ENCODE assay signal across 26 cellular contexts in the genomic region with DNA sequence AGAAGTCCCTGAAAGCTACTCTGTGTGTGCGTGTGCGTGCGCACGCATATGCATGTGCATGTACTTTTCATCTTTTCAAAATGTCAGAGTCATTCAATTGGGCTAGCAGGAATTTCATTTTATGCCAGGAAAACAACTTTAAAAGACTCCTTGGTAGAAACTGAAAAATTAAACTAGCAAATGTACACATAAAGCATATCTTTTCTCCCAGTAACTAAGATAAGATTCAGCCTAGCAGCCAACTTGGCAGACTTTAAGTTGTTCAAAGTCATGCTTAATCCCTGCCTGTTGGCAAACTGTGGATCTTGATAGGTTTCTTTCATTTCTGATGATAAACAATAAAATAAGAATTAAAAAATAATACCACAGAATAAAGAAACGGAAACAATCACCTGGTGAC.
A peak's percentile ranks its signal among the peaks of the same experiment; 100 is the strongest.
DNase-seq lines count a peak whose midpoint lies in the region; ATAC-seq, FAIRE-seq and TF ChIP-seq lines count a peak whose summit lies in the region.
"Had no signal": no experiment of that assay in that cellular context is flagged by ENCODE, and none has a peak within 500 bp of the region (broad histone marks: within the 10 kb centered on the region; RNA-seq: fewer than 3 reads in every experiment).

No MANE protein-coding gene starts in this region.

- TF ChIP-seq CTCF in GM23338 (conservative IDR thresholded peaks at IDR 0.05; ENCODE audit: low read depth in 2 of 2) (no peak), VCaP (conservative IDR thresholded peaks at IDR 0.05) (no peak)

- H3K4me1 Mint-ChIP-seq in GM23338: peaks cover 2% of the 10 kb centered on the region; the same call in 1 of the 3 replicates
- H3K4me1 Mint-ChIP-seq in CD8-positive, alpha-beta memory T cell: no peaks in the 10 kb centered on the region
- H3K4me1 Mint-ChIP-seq: B cell; CD4-positive, CD25-positive, alpha-beta regulatory T cell had no signal

- H3K14ac ChIP-seq in mesenchymal stem cell (ENCODE audit: low read length in 2 of 2): no peak overlapping the region

- H2BK120ac ChIP-seq in mesenchymal stem cell (ENCODE audit: low read depth, low read length): no peak overlapping the region

- peaks cover 3% of the 10 kb centered on the region for H3K9me3 ChIP-seq in mesenchymal stem cell (ENCODE audit: control insufficient read depth, low read length)
- no peaks in the 10 kb centered on the region for H3K9me3 ChIP-seq in CD8-positive, alpha-beta memory T cell (ENCODE audit: low read length)
- H3K9me3 ChIP-seq: BLaER1, HAP-1 had no signal

- H3K4me3 Mint-ChIP-seq in GM23338: no peak overlapping the region
- no peak overlapping the region for H3K4me3 Mint-ChIP-seq in CD8-positive, alpha-beta memory T cell
- H3K4me3 Mint-ChIP-seq: B cell; CD4-positive, CD25-positive, alpha-beta regulatory T cell; CD8-positive, alpha-beta T cell; HFFc6 had no signal

- H3K4me2 ChIP-seq in GM23338: no peak overlapping the region
- no peak overlapping the region for H3K4me2 ChIP-seq in mesenchymal stem cell (ENCODE audit: low read length, poor library complexity, severe bottlenecking)
- H3K4me2 ChIP-seq: BLaER1 had no signal

- peak overlapping the region; percentile 33 to 50 for H3K18ac ChIP-seq in mesenchymal stem cell (ENCODE audit: low read depth in 1 of 2, low read length in 2 of 2)

- H3K27me3 ChIP-seq in GM23338 (ENCODE audit: insufficient read depth) (no peaks in the 10 kb centered on the region), mesenchymal stem cell (ENCODE audit: control insufficient read depth in 1 of 2, insufficient read depth in 1 of 2, low read length in 2 of 2) (no peaks in the 10 kb centered on the region)
- H3K27me3 ChIP-seq in CD8-positive, alpha-beta memory T cell (ENCODE audit: insufficient read depth, low read length, poor library complexity, severe bottlenecking): no peaks in the 10 kb centered on the region
- H3K27me3 ChIP-seq: BLaER1 had no signal

- H3K27ac Mint-ChIP-seq in GM23338: no peak overlapping the region
- no peak overlapping the region for H3K27ac Mint-ChIP-seq in CD8-positive, alpha-beta memory T cell
- H3K27ac Mint-ChIP-seq: B cell; CD4-positive, CD25-positive, alpha-beta regulatory T cell; CD8-positive, alpha-beta T cell; HFFc6 had no signal

- ATAC-seq in GM23338: no peak
- ATAC-seq: CD8-positive, alpha-beta T cell; GM12878 had no signal

- no peak overlapping the region for H3K9ac ChIP-seq in mesenchymal stem cell (ENCODE audit: low read length)
- H3K9ac ChIP-seq: BLaER1 had no signal

- H2AFZ ChIP-seq in GM23338 (peak overlapping the region; percentile 24; the same call in 1 of the 2 replicates), mesenchymal stem cell (ENCODE audit: low read depth, low read length) (no peak overlapping the region)

- peaks cover 3% of the 10 kb centered on the region; the same call in 1 of the 3 replicates for H3K36me3 Mint-ChIP-seq in GM23338 (ENCODE audit: low read depth)
- peaks cover 0 to 1% (median 0%) of the 10 kb centered on the region in 3 donors for H3K36me3 Mint-ChIP-seq in CD8-positive, alpha-beta memory T cell
- H3K36me3 Mint-ChIP-seq: CD4-positive, CD25-positive, alpha-beta regulatory T cell; CD8-positive, alpha-beta T cell had no signal

- H3K4me1 ChIP-seq in GM23338 (ENCODE audit: insufficient read depth) (no peaks in the 10 kb centered on the region), mesenchymal stem cell (ENCODE audit: control insufficient read depth, insufficient read depth, low read depth, low read length) (no peaks in the 10 kb centered on the region)
- no peaks in the 10 kb centered on the region for H3K4me1 ChIP-seq in CD8-positive, alpha-beta memory T cell (ENCODE audit: insufficient read depth, low read length)
- H3K4me1 ChIP-seq: BLaER1 had no signal

- POLR2A ChIA-PET in CD8-positive, alpha-beta memory T cell (lab: Charles Lee): no interaction called here

- 95% methylated on average over 5 of the region's 5 CpGs for WGBS in mesenchymal stem cell

- H2BK5ac ChIP-seq in mesenchymal stem cell (ENCODE audit: low read depth, low read length, poor library complexity, severe bottlenecking): no peak overlapping the region

- H3K27me3 Mint-ChIP-seq in GM23338 (ENCODE audit: insufficient read depth, low read depth, poor library complexity): no peaks in the 10 kb centered on the region
- H3K27me3 Mint-ChIP-seq in CD8-positive, alpha-beta memory T cell: no peaks in the 10 kb centered on the region
- H3K27me3 Mint-ChIP-seq: B cell; CD4-positive, CD25-positive, alpha-beta regulatory T cell had no signal

- no peak for FAIRE-seq in RCC 7860 (lab: Jason Lieb, UNC)
- FAIRE-seq: A204.1, D721Med, GM12878, GM19239, H54 had no signal

- H3K9me3 Mint-ChIP-seq in GM23338: peaks cover 3% of the 10 kb centered on the region; the same call in 1 of the 3 replicates
- H3K9me3 Mint-ChIP-seq in CD8-positive, alpha-beta memory T cell: peaks cover 3 to 14% (median 5%) of the 10 kb centered on the region in 5 donors
- H3K9me3 Mint-ChIP-seq: HFFc6 had no signal

- H4K91ac ChIP-seq in mesenchymal stem cell (ENCODE audit: low read length): no peak overlapping the region

- H3K27ac ChIP-seq in GM23338 (ENCODE audit: low read depth) (no peak overlapping the region), VCaP (peak overlapping the region; percentile 42), mesenchymal stem cell (ENCODE audit: low read length, poor library complexity, severe bottlenecking) (no peak overlapping the region)
- no peak overlapping the region for H3K27ac ChIP-seq in CD8-positive, alpha-beta memory T cell (ENCODE audit: low read depth, low read length)
- H3K27ac ChIP-seq: 22Rv1, BLaER1, C4-2B had no signal

- H2AK5ac ChIP-seq in mesenchymal stem cell (ENCODE audit: low read length, severe bottlenecking): no peak overlapping the region

- no peaks in the 10 kb centered on the region for H3K79me1 ChIP-seq in mesenchymal stem cell (replicated peaks; ENCODE audit: low read length, poor library complexity, severe bottlenecking)

- CTCF ChIA-PET in CD8-positive, alpha-beta memory T cell (lab: Charles Lee): no interaction called here

- H4K8ac ChIP-seq in mesenchymal stem cell (ENCODE audit: low read length): no peak overlapping the region

- H3F3A ChIP-seq in GM23338 (replicated peaks; ENCODE audit: low read depth): no peaks in the 10 kb centered on the region

- H3K36me3 ChIP-seq in GM23338 (ENCODE audit: insufficient read depth) (no peaks in the 10 kb centered on the region), mesenchymal stem cell (ENCODE audit: control insufficient read depth in 1 of 2, insufficient read depth in 2 of 2, low read depth in 1 of 2, low read length in 2 of 2) (no peaks in the 10 kb centered on the region)
- no peaks in the 10 kb centered on the region for H3K36me3 ChIP-seq in CD8-positive, alpha-beta memory T cell (ENCODE audit: insufficient read depth, low read length)
- H3K36me3 ChIP-seq: BLaER1, HAP-1 had no signal

- H2BK12ac ChIP-seq in mesenchymal stem cell (ENCODE audit: low read length in 2 of 2): no peak overlapping the region

- DNase-seq in GM23338 (ENCODE audit: low spot score) (no peak), astrocyte of the hippocampus (ENCODE audit: low read depth, low spot score) (peak; percentile 46), mesenchymal stem cell (no peak), dedifferentiated amniotic fluid mesenchymal stem cell (ENCODE audit: extremely low spot score) (no peak), RCC 7860 (ENCODE audit: low spot score) (no peak), NCI-H2081 treated with DMSO at 0.1 percent for 48 hours (lab: John Stamatoyannopoulos, UW) (no peak)
- DNase-seq in CD8-positive, alpha-beta memory T cell: no peak
- DNase-seq: CD4-positive, CD25-positive, alpha-beta regulatory T cell; CD8-positive, alpha-beta T cell; DMS 273 treated with DMSO at 0.1 percent for 48 hours; DMS79; EL; GDM1; GOT3; HFFc6 had no signal

- no peak overlapping the region for H3K23ac ChIP-seq in mesenchymal stem cell (ENCODE audit: low read length in 2 of 2)

- no peaks in the 10 kb centered on the region for H4K20me1 ChIP-seq in GM23338 (replicated peaks; ENCODE audit: insufficient read depth)
- H4K20me1 ChIP-seq: BLaER1 had no signal

- H2BK15ac ChIP-seq in mesenchymal stem cell (ENCODE audit: low read depth, poor library complexity, severe bottlenecking): no peak overlapping the region

- H3K4me3 ChIP-seq in GM23338: no peak overlapping the region
- H3K4me3 ChIP-seq in mesenchymal stem cell (ENCODE audit: insufficient read depth in 1 of 2, low read depth in 1 of 2, low read length in 2 of 2): no peak overlapping the region
- no peak overlapping the region for H3K4me3 ChIP-seq in CD8-positive, alpha-beta memory T cell (ENCODE audit: low read length)
- H3K4me3 ChIP-seq: BLaER1, GM12878, HAP-1 had no signal

- no peaks in the 10 kb centered on the region for H3K9me2 ChIP-seq in GM23338 (ENCODE audit: insufficient read depth)

- no peak overlapping the region for H3K4ac ChIP-seq in mesenchymal stem cell (ENCODE audit: low read depth in 1 of 2, low read length in 2 of 2)

- H3K79me2 ChIP-seq in GM23338 (replicated peaks; ENCODE audit: insufficient read depth): no peaks in the 10 kb centered on the region

TF ChIP-seq in GM23338, 12 proteins besides CTCF, POLR2A, EP300 and RAD21 (continues in another document):
- TF ChIP-seq, protein P1, sequence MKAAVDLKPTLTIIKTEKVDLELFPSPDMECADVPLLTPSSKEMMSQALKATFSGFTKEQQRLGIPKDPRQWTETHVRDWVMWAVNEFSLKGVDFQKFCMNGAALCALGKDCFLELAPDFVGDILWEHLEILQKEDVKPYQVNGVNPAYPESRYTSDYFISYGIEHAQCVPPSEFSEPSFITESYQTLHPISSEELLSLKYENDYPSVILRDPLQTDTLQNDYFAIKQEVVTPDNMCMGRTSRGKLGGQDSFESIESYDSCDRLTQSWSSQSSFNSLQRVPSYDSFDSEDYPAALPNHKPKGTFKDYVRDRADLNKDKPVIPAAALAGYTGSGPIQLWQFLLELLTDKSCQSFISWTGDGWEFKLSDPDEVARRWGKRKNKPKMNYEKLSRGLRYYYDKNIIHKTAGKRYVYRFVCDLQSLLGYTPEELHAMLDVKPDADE (IDR thresholded peaks at IDR 0.05): no peak
- no peak for TF ChIP-seq ZNF331 (CRISPR knock-in tag; IDR thresholded peaks at IDR 0.05; ENCODE audit: low read depth)
- TF ChIP-seq EZH2phosphoT487 (IDR thresholded peaks at IDR 0.05; ENCODE audit: unreplicated experiment): no peak
- TF ChIP-seq CREB1 (CRISPR knock-in tag; IDR thresholded peaks at IDR 0.05; ENCODE audit: low read depth): no peak
- TF ChIP-seq POLR2AphosphoS5 (IDR thresholded peaks at IDR 0.05; ENCODE audit: low read depth): no peak
